In genomic region chr10:133266056-133266795, GRCh38 we compare ENCODE assay signal across 23 cellular contexts. TPM values are rescaled to one million over a fixed set of nuclear protein-coding genes. Genes with fewer than 3 reads are reported as not detected.
DNase-seq lines count a peak whose midpoint lies in the region; ATAC-seq and TF ChIP-seq lines count a peak whose summit lies in the region.
"Had no signal": no experiment of that assay in that cellular context is flagged by ENCODE, and none has a peak within 500 bp of the region (broad histone marks: within the 10 kb centered on the region; RNA-seq: fewer than 3 reads in every experiment).

No MANE protein-coding gene starts in this region.

- H2BK5ac ChIP-seq in neuronal stem cell (ENCODE audit: low read length) = no peak overlapping the region

- H3K4me1 Mint-ChIP-seq in CD4-positive, alpha-beta T cell (ENCODE audit: low read depth) = peaks cover 40% of the 10 kb centered on the region
- peaks cover 31 to 40% (median 34%) of the 10 kb centered on the region in 3 donors for H3K4me1 Mint-ChIP-seq in T-cell

- H3K9me3 ChIP-seq in CD4-positive, alpha-beta T cell (ENCODE audit: control insufficient read depth, low read length) = no peaks in the 10 kb centered on the region
- H3K9me3 ChIP-seq in effector memory CD4-positive, alpha-beta T cell (ENCODE audit: control insufficient read depth, low read length) = no peaks in the 10 kb centered on the region
- no peaks in the 10 kb centered on the region for H3K9me3 ChIP-seq in neuronal stem cell (replicated peaks in 1 of 2; ENCODE audit: control insufficient read depth in 2 of 2, insufficient read depth in 1 of 2, low read depth in 1 of 2, low read length in 2 of 2)
- H3K9me3 ChIP-seq: A549; BLaER1 treated with 17β-estradiol and CSF1 and Interleukin-3, amounts not matched to agents 10 nM and 100 nM; SJCRH30 had no signal

- peak overlapping the region; percentile 58 for H2BK12ac ChIP-seq in neuronal stem cell (ENCODE audit: low read length)

- no peak overlapping the region for H3K9ac ChIP-seq in neuronal stem cell (ENCODE audit: low read depth, low read length, poor library complexity)

- peak overlapping the region; percentile 71 for H3K14ac ChIP-seq in neuronal stem cell (ENCODE audit: low read length)

- peaks cover 21% of the 10 kb centered on the region for H3K36me3 Mint-ChIP-seq in CD4-positive, alpha-beta T cell (ENCODE audit: low read depth)
- H3K36me3 Mint-ChIP-seq in T-cell = peaks cover 5% of the 10 kb centered on the region

- CTCF ChIA-PET in CD4-positive, alpha-beta T cell (lab: Charles Lee) = no interaction called here
- CTCF ChIA-PET in T-cell (lab: Charles Lee) = interaction anchor here in 1 of 2 donors (0.6 kb wide), 1 partner anchor 117 kb away, joined by 3 read pairs; no protein-coding TSS in a partner anchor

- no peaks in the 10 kb centered on the region for H3K27me3 Mint-ChIP-seq in CD4-positive, alpha-beta T cell
- no peaks in the 10 kb centered on the region for H3K27me3 Mint-ChIP-seq in T-cell

- no peak overlapping the region for H2AFZ ChIP-seq in neuronal stem cell (ENCODE audit: low read length)

- peak overlapping the region; percentile 21 for H3K27ac ChIP-seq in CD4-positive, alpha-beta T cell (ENCODE audit: low read depth, low read length)
- peak overlapping the region; percentile 0 for H3K27ac ChIP-seq in effector memory CD4-positive, alpha-beta T cell (ENCODE audit: insufficient read depth, low read length, poor library complexity, severe bottlenecking)
- no peak overlapping the region for H3K27ac ChIP-seq in neuronal stem cell (replicated peaks; ENCODE audit: low read length)
- H3K27ac ChIP-seq: A549, SJCRH30 had no signal

- peak overlapping the region; percentile 48 for H3K18ac ChIP-seq in neuronal stem cell (ENCODE audit: low read length)

- H2BK15ac ChIP-seq in neuronal stem cell (ENCODE audit: low read length) = peak overlapping the region; percentile 94

- H2BK120ac ChIP-seq in neuronal stem cell (ENCODE audit: low read depth, low read length) = no peak overlapping the region

- no peaks in the 10 kb centered on the region for H3K27me3 ChIP-seq in CD4-positive, alpha-beta T cell (ENCODE audit: control insufficient read depth, insufficient read depth, low read length)
- no peaks in the 10 kb centered on the region for H3K27me3 ChIP-seq in effector memory CD4-positive, alpha-beta T cell (replicated peaks; ENCODE audit: control insufficient read depth, insufficient read depth, low read length, poor library complexity, severe bottlenecking)
- H3K27me3 ChIP-seq in neuronal stem cell (ENCODE audit: control insufficient read depth in 3 of 3, insufficient read depth in 3 of 3, low read depth in 1 of 3, low read length in 3 of 3) = peaks cover 0 to 5% (median under 1%) of the 10 kb centered on the region in 3 experiments
- H3K27me3 ChIP-seq: SJCRH30 had no signal

- H4K8ac ChIP-seq in neuronal stem cell (ENCODE audit: low read depth, low read length) = no peak overlapping the region

- peak overlapping the region; percentile 81 for H2AK5ac ChIP-seq in neuronal stem cell (ENCODE audit: low read depth, low read length)

- no peak for DNase-seq in CD4-positive, alpha-beta T cell
- DNase-seq in T-cell (no peak), neuronal stem cell (ENCODE audit: low spot score) (no peak), erythroblast (lab: John Stamatoyannopoulos, UW) (no peak)
- DNase-seq in effector memory CD4-positive, alpha-beta T cell = no peak
- DNase-seq: AML-193; Calu3; DMS79 treated with DMSO at 0.1 percent for 48 hours; KG1; MM.1S; NCI-H2029; NCI-H446 treated with DMSO at 0.1 percent for 48 hours; NCI-H526; NCI-H82; NK-92 treated with Interleukin-12 subunit alpha and Interleukin-12 subunit beta, amount 100 ng/mL, for 24 hours; PC-3; SJCRH30 had no signal

- H3K4me2 ChIP-seq in neuronal stem cell (ENCODE audit: insufficient read depth, low read length, poor library complexity, severe bottlenecking) = no peak overlapping the region

- no peak overlapping the region for H3K4me3 ChIP-seq in effector memory CD4-positive, alpha-beta T cell (ENCODE audit: insufficient read depth, low read depth, low read length, poor library complexity, severe bottlenecking)
- H3K4me3 ChIP-seq in neuronal stem cell (ENCODE audit: low read length in 2 of 2) = no peak overlapping the region
- H3K4me3 ChIP-seq: A549; BLaER1 treated with 17β-estradiol and CSF1 and Interleukin-3, amounts not matched to agents 10 nM and 100 nM; SJCRH30 had no signal

- H3K79me1 ChIP-seq in neuronal stem cell (ENCODE audit: low read depth, low read length) = no peaks in the 10 kb centered on the region

- H4K91ac ChIP-seq in neuronal stem cell (ENCODE audit: low read depth, low read length, poor library complexity) = no peak overlapping the region

- ATAC-seq in CD4-positive, alpha-beta T cell (ENCODE audit: poor library complexity) = no peak
- ATAC-seq in T-cell (replicated peaks in 1 of 4) = no peak
- no peak for ATAC-seq in GM18498 (IDR thresholded peaks at IDR 0.05; ENCODE audit: unreplicated experiment)
- ATAC-seq in GM18870 (IDR thresholded peaks at IDR 0.05; ENCODE audit: unreplicated experiment) = no peak
- ATAC-seq: A549, PC-3, Right ventricle myocardium inferior, SK-N-SH treated with all-trans-retinoic acid at 6 μM for 48 hours had no signal

- no peak overlapping the region for H3K4ac ChIP-seq in neuronal stem cell (ENCODE audit: low read length)

- H3K4me1 ChIP-seq in effector memory CD4-positive, alpha-beta T cell (ENCODE audit: control insufficient read depth, insufficient read depth, low read length, poor library complexity, severe bottlenecking) = peaks cover 32% of the 10 kb centered on the region
- peaks cover 7 to 15% of the 10 kb centered on the region in 2 donors for H3K4me1 ChIP-seq in neuronal stem cell (ENCODE audit: control insufficient read depth in 2 of 2, insufficient read depth in 1 of 2, low read depth in 1 of 2, low read length in 2 of 2)
- H3K4me1 ChIP-seq: SJCRH30 had no signal

- no peak for TF ChIP-seq POLR2A in erythroblast (IDR thresholded peaks at IDR 0.05; ENCODE audit: low read length)

- intact Hi-C loops in CD4-positive, alpha-beta T cell (cut with DNase I, micrococcal nuclease) = loop anchor here in 1 of 2 experiments (10.0 kb wide), 1 partner anchor 961 kb away; the partner anchor contains the start of gene STK32C

- POLR2A ChIA-PET in CD4-positive, alpha-beta T cell (lab: Charles Lee) = interaction anchor here (1.1 kb wide), 1 partner anchor 9 kb away, joined by 5 read pairs; no protein-coding TSS in a partner anchor
- POLR2A ChIA-PET in T-cell (lab: Charles Lee) = interaction anchor here in 1 of 2 donors (1.1 kb wide), 1 partner anchor 9 kb away, joined by 5 read pairs; no protein-coding TSS in a partner anchor

- H3K9me3 Mint-ChIP-seq in CD4-positive, alpha-beta T cell = no peaks in the 10 kb centered on the region
- no peaks in the 10 kb centered on the region for H3K9me3 Mint-ChIP-seq in T-cell

- H3K27ac Mint-ChIP-seq in CD4-positive, alpha-beta T cell = peak overlapping the region; percentile 56
- peak overlapping the region; percentile 69 to 76 for H3K27ac Mint-ChIP-seq in T-cell

- H3K36me3 ChIP-seq in effector memory CD4-positive, alpha-beta T cell (ENCODE audit: control insufficient read depth, insufficient read depth, low read length) = peaks cover 58% of the 10 kb centered on the region
- no peaks in the 10 kb centered on the region for H3K36me3 ChIP-seq in neuronal stem cell (replicated peaks in 1 of 2; ENCODE audit: control insufficient read depth in 2 of 2, insufficient read depth in 2 of 2, low read length in 2 of 2)
- H3K36me3 ChIP-seq: SJCRH30 had no signal

- WGBS in neuronal stem cell (ENCODE audit: extremely low coverage in 2 of 2, insufficient read length in 2 of 2, insufficient replicate concordance in 1 of 2), 2 donors = no CpG with 5 or more reads among the region's 21 CpGs

- no peak overlapping the region for H3K4me3 Mint-ChIP-seq in CD4-positive, alpha-beta T cell
- no peak overlapping the region for H3K4me3 Mint-ChIP-seq in T-cell

- no peak overlapping the region for H3K23ac ChIP-seq in neuronal stem cell (ENCODE audit: low read depth, low read length, poor library complexity)

- TF ChIP-seq CTCF in CD4-positive, alpha-beta T cell (IDR thresholded peaks at IDR 0.05) = no peak

RNA-seq across cellular contexts. Expression of gene ADAM8, which starts 10.4 kb away (rescaled TPM):
- 10 to 100 TPM; 95.6 to 95.9 TPM for total RNA-seq in CD4-positive, alpha-beta T cell
- total RNA-seq in T-cell = 100 to 1,000 TPM in 3 of 5 donors, 10 to 100 TPM in 2; 80.5 to 142 (median 107) TPM
- polyA plus RNA-seq in neuronal stem cell (2013, experiment 1 of 2) = 1.1 TPM
- 1.3 TPM for polyA plus RNA-seq in neuronal stem cell (2013, experiment 2 of 2)

RNA-seq across cellular contexts. Expression of gene VENTX, which starts 28.6 kb away (rescaled TPM):
- total RNA-seq in CD4-positive, alpha-beta T cell = under 1 TPM; 0.11 to 0.14 TPM
- under 1 TPM in 3 of 5 donors, not detected in 2; 0.12 to 0.13 (median 0.12) TPM for total RNA-seq in T-cell
- 0.42 TPM for polyA plus RNA-seq in neuronal stem cell (2013, experiment 1 of 2)
- polyA plus RNA-seq in neuronal stem cell (2013, experiment 2 of 2) = 0.35 TPM
- total RNA-seq: Calu3, PC-3 had no signal
- polyA plus RNA-seq: A549 had no signal

RNA-seq across cellular contexts. Expression of gene UTF1, which starts 36.2 kb away (rescaled TPM):
- not detected for total RNA-seq in CD4-positive, alpha-beta T cell
- under 1 TPM in 1 of 5 donors, not detected in 4; 0.23 TPM for total RNA-seq in T-cell
- polyA plus RNA-seq in neuronal stem cell (2013, experiment 1 of 2) = 0.35 TPM
- polyA plus RNA-seq in neuronal stem cell (2013, experiment 2 of 2) = 0.33 TPM
- total RNA-seq: Calu3, PC-3, Right ventricle myocardium inferior, SJCRH30 had no signal
- polyA plus RNA-seq: A549 had no signal

RNA-seq across cellular contexts. Expression of gene TUBGCP2, which starts 42.4 kb away (rescaled TPM):
- total RNA-seq in CD4-positive, alpha-beta T cell = 10 to 100 TPM; 89.3 to 94.2 TPM
- 10 to 100 TPM; 64.5 to 80.8 (median 72.7) TPM for total RNA-seq in T-cell
- 33.5 TPM for polyA plus RNA-seq in neuronal stem cell (2013, experiment 1 of 2)
- 35.6 TPM for polyA plus RNA-seq in neuronal stem cell (2013, experiment 2 of 2)

RNA-seq across cellular contexts. Expression of gene ZNF511, which starts 42.5 kb away (rescaled TPM):
- 10 to 100 TPM; 38.1 to 40.9 TPM for total RNA-seq in CD4-positive, alpha-beta T cell
- total RNA-seq in T-cell = 10 to 100 TPM; 35.2 to 44.7 (median 36.8) TPM
- polyA plus RNA-seq in neuronal stem cell (2013, experiment 1 of 2) = 40.1 TPM
- 35.5 TPM for polyA plus RNA-seq in neuronal stem cell (2013, experiment 2 of 2)
